1 cellular context compared by ENCODE assay signal in genomic region chr2:202494300-202494699, GRCh38.
TF ChIP-seq lines count a peak whose summit lies in the region.

No MANE protein-coding gene starts in this region.

TF ChIP-seq in HepG2, 621 proteins besides CTCF, POLR2A, EP300 and RAD21 (continued from another document and continues in another):
- TF ChIP-seq YEATS2 (CRISPR knock-in tag; IDR thresholded peaks at IDR 0.05; ENCODE audit: borderline replicate concordance) (peak; percentile 41; the same call in 1 of the 2 replicates), ZNF710 (CRISPR knock-in tag; IDR thresholded peaks at IDR 0.05; ENCODE audit: borderline replicate concordance) (peak; percentile 79; the same call in 1 of the 2 replicates), GMEB1 (CRISPR knock-in tag; IDR thresholded peaks at IDR 0.05; ENCODE audit: borderline replicate concordance) (0 out of 2 replicates have a peak, but pooled peaks have one; percentile 19), ZBTB25 (CRISPR knock-in tag; IDR thresholded peaks at IDR 0.05) (peak; percentile 63; the same call in 1 of the 2 replicates), SMC3 (IDR thresholded peaks at IDR 0.05; ENCODE audit: low read length) (peak; percentile 34; the same call in 1 of the 2 replicates), PLSCR1 (CRISPR knock-in tag; IDR thresholded peaks at IDR 0.05; ENCODE audit: borderline replicate concordance) (no peak), RXRA (CRISPR knock-in tag; IDR thresholded peaks at IDR 0.05) (no peak; the same call in 1 of the 2 replicates), NCOA2 (CRISPR knock-in tag; IDR thresholded peaks at IDR 0.05) (peak; percentile 62), MAZ (IDR thresholded peaks at IDR 0.05; ENCODE audit: borderline replicate concordance, low read depth, low read length) (peak; percentile 98), MAZ (CRISPR knock-in tag; IDR thresholded peaks at IDR 0.05; ENCODE audit: low read depth) (peak; percentile 72; the same call in 1 of the 2 replicates), DPF2 (CRISPR knock-in tag; IDR thresholded peaks at IDR 0.05; ENCODE audit: borderline replicate concordance, low read depth) (peak; percentile 68; the same call in 1 of the 2 replicates), IRF2 (CRISPR knock-in tag; IDR thresholded peaks at IDR 0.05) (peak; percentile 83; the same call in 1 of the 2 replicates), MIXL1 (CRISPR knock-in tag; IDR thresholded peaks at IDR 0.05) (peak; percentile 71; the same call in 1 of the 2 replicates), ZNF143 (CRISPR knock-in tag; IDR thresholded peaks at IDR 0.05) (no peak), PHF8 (CRISPR knock-in tag; IDR thresholded peaks at IDR 0.05) (no peak), NRL (CRISPR knock-in tag; IDR thresholded peaks at IDR 0.05; ENCODE audit: borderline replicate concordance) (no peak), ZBTB20 (CRISPR knock-in tag; IDR thresholded peaks at IDR 0.05; ENCODE audit: borderline replicate concordance, low read depth) (peak; percentile 49; the same call in 1 of the 2 replicates), ZNF432 (CRISPR knock-in tag; IDR thresholded peaks at IDR 0.05; ENCODE audit: borderline replicate concordance) (no peak), POGK (CRISPR knock-in tag; conservative IDR thresholded peaks at IDR 0.05) (no peak), DMAP1 (CRISPR knock-in tag; IDR thresholded peaks at IDR 0.05) (0 out of 2 replicates have a peak, but pooled peaks have one; percentile 41), ATF3 (CRISPR knock-in tag; IDR thresholded peaks at IDR 0.05) (no peak), SRSF4 (IDR thresholded peaks at IDR 0.05; ENCODE audit: low read depth, low read length, poor library complexity, severe bottlenecking) (no peak), HOMEZ (CRISPR knock-in tag; IDR thresholded peaks at IDR 0.05; ENCODE audit: low read depth) (peak; percentile 93), FOXO1 (CRISPR knock-in tag; IDR thresholded peaks at IDR 0.05) (peak; percentile 92), ZNF460 (CRISPR knock-in tag; IDR thresholded peaks at IDR 0.05; ENCODE audit: borderline replicate concordance) (no peak), HOXA9 (CRISPR knock-in tag; IDR thresholded peaks at IDR 0.05; ENCODE audit: borderline replicate concordance) (no peak), ZMYM3 (CRISPR knock-in tag; IDR thresholded peaks at IDR 0.05) (peak; percentile 17; the same call in 1 of the 2 replicates), ZMYM4 (CRISPR knock-in tag; IDR thresholded peaks at IDR 0.05) (peak; percentile 68; the same call in 1 of the 2 replicates), ZBTB38 (CRISPR knock-in tag; IDR thresholded peaks at IDR 0.05) (no peak), ZBTB10 (CRISPR knock-in tag; IDR thresholded peaks at IDR 0.05; ENCODE audit: borderline replicate concordance) (no peak), NCOA1 (CRISPR knock-in tag; IDR thresholded peaks at IDR 0.05) (no peak), MYC (CRISPR knock-in tag; IDR thresholded peaks at IDR 0.05; ENCODE audit: borderline replicate concordance) (no peak), POGZ (CRISPR knock-in tag; IDR thresholded peaks at IDR 0.05) (peak; percentile 69), ZNF331 (CRISPR knock-in tag; IDR thresholded peaks at IDR 0.05) (peak; percentile 87; the same call in 1 of the 2 replicates), ZKSCAN1 (IDR thresholded peaks at IDR 0.05; ENCODE audit: low read length) (no peak), ZNF556 (CRISPR knock-in tag; IDR thresholded peaks at IDR 0.05; ENCODE audit: borderline replicate concordance) (no peak), NFRKB (IDR thresholded peaks at IDR 0.05) (no peak), MEF2D (CRISPR knock-in tag; IDR thresholded peaks at IDR 0.05) (no peak; the same call in 1 of the 2 replicates), ZKSCAN8 (CRISPR knock-in tag; IDR thresholded peaks at IDR 0.05; ENCODE audit: borderline replicate concordance) (peak; percentile 96; the same call in 1 of the 2 replicates), ZNF383 (CRISPR knock-in tag; IDR thresholded peaks at IDR 0.05; ENCODE audit: borderline replicate concordance) (no peak), SOX6 (IDR thresholded peaks at IDR 0.05) (no peak), SOX6 (CRISPR knock-in tag; IDR thresholded peaks at IDR 0.05) (peak; percentile 92), CHD4 (IDR thresholded peaks at IDR 0.05; ENCODE audit: borderline replicate concordance, low read length) (no peak; the same call in 1 of the 2 replicates), HBP1 (CRISPR knock-in tag; IDR thresholded peaks at IDR 0.05; ENCODE audit: low read depth) (no peak), RXRB (CRISPR knock-in tag; IDR thresholded peaks at IDR 0.05; ENCODE audit: borderline replicate concordance) (peak; percentile 72), STAT6 (CRISPR knock-in tag; IDR thresholded peaks at IDR 0.05; ENCODE audit: borderline replicate concordance) (no peak), FOSL2 (CRISPR knock-in tag; IDR thresholded peaks at IDR 0.05) (peak; percentile 63), ZNF713 (CRISPR knock-in tag; IDR thresholded peaks at IDR 0.05) (no peak), FOXA3 (CRISPR knock-in tag; IDR thresholded peaks at IDR 0.05) (peak; percentile 98), TCF12 (IDR thresholded peaks at IDR 0.05) (no peak), TCF12 (CRISPR knock-in tag; IDR thresholded peaks at IDR 0.05) (0 out of 2 replicates have a peak, but pooled peaks have one; percentile 30), FOXP1 (IDR thresholded peaks at IDR 0.05) (peak; percentile 93), FOXP1 (CRISPR knock-in tag; IDR thresholded peaks at IDR 0.05) (peak; percentile 99), GFI1 (CRISPR knock-in tag; IDR thresholded peaks at IDR 0.05; ENCODE audit: borderline replicate concordance) (peak; percentile 81; the same call in 1 of the 2 replicates)
